ENCODE assay signal across 15 cellular contexts in genomic region chr22:42800731-42801536, GRCh38. TPM values are rescaled to one million over a fixed set of nuclear protein-coding genes. Genes with fewer than 3 reads are reported as not detected.
DNase-seq lines count a peak whose midpoint lies in the region; ATAC-seq and TF ChIP-seq lines count a peak whose summit lies in the region.
"Had no signal": no experiment of that assay in that cellular context is flagged by ENCODE, and none has a peak within 500 bp of the region (broad histone marks: within the 10 kb centered on the region; RNA-seq: fewer than 3 reads in every experiment).

No MANE protein-coding gene starts in this region.

- TF ChIP-seq CTCF in IMR-90 (conservative IDR thresholded peaks at IDR 0.05; ENCODE audit: low read depth, low read length) (no peak), brain (conservative IDR thresholded peaks at IDR 0.05) (no peak)

- no peak overlapping the region for H3K9ac ChIP-seq in IMR-90 (ENCODE audit: low read depth, low read length)

- H3K27me3 Mint-ChIP-seq in brain = no peaks in the 10 kb centered on the region
- H3K27me3 Mint-ChIP-seq in activated T-helper 17 cell treated with anti-CD3 and anti-CD28 coated beads, Interleukin-2, amount 50 U/mL, for 72 hours = no peaks in the 10 kb centered on the region

- no peak overlapping the region for H3K14ac ChIP-seq in IMR-90 (replicated peaks; ENCODE audit: low read depth, low read length)

- no peak overlapping the region for H2BK5ac ChIP-seq in IMR-90 (ENCODE audit: low read depth, low read length, poor library complexity, severe bottlenecking)

- H2BK20ac ChIP-seq in IMR-90 (ENCODE audit: low read depth, low read length) = no peak overlapping the region

- no peak for TF ChIP-seq POLR2A in IMR-90 (IDR thresholded peaks at IDR 0.05; ENCODE audit: low read depth, low read length)

- WGBS in IMR-90 (ENCODE audit: extremely low coverage in 2 of 2, insufficient read length in 1 of 2), 2 experiments = 88% methylated on average over 3 of the region's 8 CpGs; no CpG with 5 or more reads in 1 of the 2 experiments

- TF ChIP-seq RAD21 in IMR-90 (IDR thresholded peaks at IDR 0.05; ENCODE audit: low read length) = no peak

- in situ Hi-C loops in IMR-90 (cut with MboI; ENCODE audit: low sequenced_read_pairs) = no loop called here

- peaks cover 14% of the 10 kb centered on the region; the same call in 1 of the 2 replicates for H3K9me1 ChIP-seq in IMR-90 (ENCODE audit: insufficient read depth, low read length)

- no peak for ATAC-seq in IMR-90 (ENCODE audit: low read depth)
- no peak for ATAC-seq in activated T-helper 17 cell treated with anti-CD3 and anti-CD28 coated beads, Interleukin-2, amount 50 U/mL, for 72 hours (replicated peaks)
- ATAC-seq in HG03095 (IDR thresholded peaks at IDR 0.05; ENCODE audit: unreplicated experiment) = no peak
- ATAC-seq in GM19328 (IDR thresholded peaks at IDR 0.05; ENCODE audit: unreplicated experiment) = no peak
- ATAC-seq in HG03432 (IDR thresholded peaks at IDR 0.05; ENCODE audit: unreplicated experiment) = no peak
- ATAC-seq: left cardiac atrium had no signal

- H3K4me3 ChIP-seq in IMR-90 (ENCODE audit: insufficient read depth, low read depth, low read length) = no peak overlapping the region

- peaks cover 74% of the 10 kb centered on the region for H3K36me3 Mint-ChIP-seq in brain
- H3K36me3 Mint-ChIP-seq in activated T-helper 17 cell treated with anti-CD3 and anti-CD28 coated beads, Interleukin-2, amount 50 U/mL, for 72 hours (ENCODE audit: low read depth) = peaks cover 83% of the 10 kb centered on the region

- H3K4me1 ChIP-seq in IMR-90 (ENCODE audit: control insufficient read depth, insufficient read depth, low read length) = peaks cover 13% of the 10 kb centered on the region

- DNase-seq in IMR-90 (no peak), NCI-H2196 treated with DMSO at 0.1 percent for 48 hours (lab: John Stamatoyannopoulos, UW; ENCODE audit: unreplicated experiment) (peak; percentile 87), posterior vena cava (ENCODE audit: low spot score) (peak; percentile 70)
- DNase-seq: C1 segment of cervical spinal cord, GF-D8, left cardiac atrium, SIG-M5, substantia nigra had no signal

- no peaks in the 10 kb centered on the region for H3K9me3 ChIP-seq in IMR-90 (ENCODE audit: control insufficient read depth, insufficient read depth, low read length)

- H3K27me3 ChIP-seq in IMR-90 (ENCODE audit: control insufficient read depth, insufficient read depth, low read length) = no peaks in the 10 kb centered on the region

- peak overlapping the region; percentile 38 for H2AFZ ChIP-seq in IMR-90 (replicated peaks; ENCODE audit: low read length, poor library complexity)

- no peak overlapping the region for H2AK9ac ChIP-seq in IMR-90 (replicated peaks; ENCODE audit: low read depth, low read length, poor library complexity)

- H2AK5ac ChIP-seq in IMR-90 (ENCODE audit: low read depth, low read length) = no peak overlapping the region

- peak overlapping the region in 3 of 5 experiments; percentile 41 to 69 (median 62) for H3K27ac Mint-ChIP-seq in brain
- H3K27ac Mint-ChIP-seq in activated T-helper 17 cell treated with anti-CD3 and anti-CD28 coated beads, Interleukin-2, amount 50 U/mL, for 72 hours = no peak overlapping the region
- H3K27ac Mint-ChIP-seq: activated T-helper 2 cell treated with anti-CD3 and anti-CD28 coated beads, Interferon-gamma antibody, Interleukin-2, Interleukin-4, amounts not matched to agents 10 μg/mL and 5 μg/mL and 100 μg/mL, durations not matched to agents 14 hours and 24 hours and 36 hours had no signal

- peaks cover 66% of the 10 kb centered on the region for H3K36me3 ChIP-seq in IMR-90 (ENCODE audit: control insufficient read depth, insufficient read depth, low read length)

- H4K5ac ChIP-seq in IMR-90 (ENCODE audit: low read depth, low read length) = no peak overlapping the region

- no peak overlapping the region for H3K4me3 Mint-ChIP-seq in brain
- H3K4me3 Mint-ChIP-seq in activated T-helper 17 cell treated with anti-CD3 and anti-CD28 coated beads, Interleukin-2, amount 50 U/mL, for 72 hours = no peak overlapping the region
- H3K4me3 Mint-ChIP-seq: neural crest cell had no signal

- no peak overlapping the region for H2BK15ac ChIP-seq in IMR-90 (ENCODE audit: low read depth, low read length)

- H4K91ac ChIP-seq in IMR-90 (ENCODE audit: insufficient read depth, low read depth, low read length) = no peak overlapping the region

- no peak overlapping the region for H3K23ac ChIP-seq in IMR-90 (ENCODE audit: low read depth, low read length)

- H3K9me3 Mint-ChIP-seq in brain = no peaks in the 10 kb centered on the region
- H3K9me3 Mint-ChIP-seq in activated T-helper 17 cell treated with anti-CD3 and anti-CD28 coated beads, Interleukin-2, amount 50 U/mL, for 72 hours = no peaks in the 10 kb centered on the region
- H3K9me3 Mint-ChIP-seq: activated T-helper 2 cell treated with anti-CD3 and anti-CD28 coated beads, Interferon-gamma antibody, Interleukin-2, Interleukin-4, amounts not matched to agents 10 μg/mL and 5 μg/mL and 100 μg/mL, durations not matched to agents 14 hours and 24 hours and 36 hours; neural crest cell had no signal

- H3K18ac ChIP-seq in IMR-90 (ENCODE audit: low read depth, low read length) = no peak overlapping the region

- POLR2A ChIA-PET in IMR-90 (lab: Charles Lee; ENCODE audit: unreplicated experiment) = no interaction called here

- no TSS peak for BruUV-seq in IMR-90 (replicated peaks; lab: Mats Ljungman, UMichigan)

- CTCF ChIA-PET in IMR-90 (lab: Yijun Ruan, JAX) = interaction anchor here (0.5 kb wide), 1 partner anchor 95 kb away, joined by 6 read pairs; no protein-coding TSS in a partner anchor

- dilution Hi-C loops in IMR-90 (cut with HindIII; ENCODE audit: low sequenced_read_pairs, unreplicated experiment) = no loop called here

- H3K4me2 ChIP-seq in IMR-90 (ENCODE audit: low read depth, low read length) = no peak overlapping the region

- H3K4me1 Mint-ChIP-seq in brain = peaks cover 20% of the 10 kb centered on the region
- H3K4me1 Mint-ChIP-seq in activated T-helper 17 cell treated with anti-CD3 and anti-CD28 coated beads, Interleukin-2, amount 50 U/mL, for 72 hours = no peaks in the 10 kb centered on the region

- no peak overlapping the region for H3K4ac ChIP-seq in IMR-90 (ENCODE audit: low read depth, low read length)

- H3K56ac ChIP-seq in IMR-90 (ENCODE audit: extremely low read depth, insufficient read depth, low read length) = no peak overlapping the region

- peaks cover 4 to 61% of the 10 kb centered on the region in 2 experiments for H3K79me1 ChIP-seq in IMR-90 (ENCODE audit: low read depth in 1 of 2, low read length in 2 of 2)

- peaks cover 4% of the 10 kb centered on the region; the same call in 1 of the 2 replicates for H4K20me1 ChIP-seq in IMR-90 (ENCODE audit: insufficient read depth, low read length)

- no peak overlapping the region for H4K8ac ChIP-seq in IMR-90 (ENCODE audit: low read depth in 2 of 2, low read length in 2 of 2)

- no peak overlapping the region for H3K27ac ChIP-seq in IMR-90 (ENCODE audit: insufficient read depth, low read length)

- intact Hi-C loops in IMR-90 (cut with micrococcal nuclease) = no loop called here
- intact Hi-C loops in posterior vena cava (cut with DNase I) = no loop called here

- H2BK120ac ChIP-seq in IMR-90 (ENCODE audit: low read depth, low read length) = no peak overlapping the region

TF ChIP-seq in IMR-90, 13 proteins besides CTCF, POLR2A, EP300 and RAD21:
- TF ChIP-seq BHLHE40 (IDR thresholded peaks at IDR 0.05; ENCODE audit: low read depth, low read length) (no peak), CHD1 (IDR thresholded peaks at IDR 0.05; ENCODE audit: low read depth, low read length) (no peak), MAZ (IDR thresholded peaks at IDR 0.05; ENCODE audit: borderline replicate concordance, low read depth, low read length) (no peak), RCOR1 (IDR thresholded peaks at IDR 0.05; ENCODE audit: insufficient replicate concordance, low read length) (no peak), FOS (IDR thresholded peaks at IDR 0.05; ENCODE audit: low read depth, low read length) (no peak), CEBPB (IDR thresholded peaks at IDR 0.05; ENCODE audit: low read depth, low read length) (no peak), NFE2L2 (IDR thresholded peaks at IDR 0.05; ENCODE audit: low read depth, low read length) (no peak), MXI1 (IDR thresholded peaks at IDR 0.05; ENCODE audit: borderline replicate concordance, low read depth, low read length) (no peak), RFX5 (IDR thresholded peaks at IDR 0.05; ENCODE audit: low read depth, low read length) (no peak), SMC3 (IDR thresholded peaks at IDR 0.05; ENCODE audit: low read depth, low read length) (no peak), MAFK (IDR thresholded peaks at IDR 0.05; ENCODE audit: low read depth, low read length) (no peak)
- TF ChIP-seq, protein P1, sequence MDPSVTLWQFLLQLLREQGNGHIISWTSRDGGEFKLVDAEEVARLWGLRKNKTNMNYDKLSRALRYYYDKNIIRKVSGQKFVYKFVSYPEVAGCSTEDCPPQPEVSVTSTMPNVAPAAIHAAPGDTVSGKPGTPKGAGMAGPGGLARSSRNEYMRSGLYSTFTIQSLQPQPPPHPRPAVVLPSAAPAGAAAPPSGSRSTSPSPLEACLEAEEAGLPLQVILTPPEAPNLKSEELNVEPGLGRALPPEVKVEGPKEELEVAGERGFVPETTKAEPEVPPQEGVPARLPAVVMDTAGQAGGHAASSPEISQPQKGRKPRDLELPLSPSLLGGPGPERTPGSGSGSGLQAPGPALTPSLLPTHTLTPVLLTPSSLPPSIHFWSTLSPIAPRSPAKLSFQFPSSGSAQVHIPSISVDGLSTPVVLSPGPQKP (IDR thresholded peaks at IDR 0.05; ENCODE audit: borderline replicate concordance, low read depth, low read length) = no peak
- TF ChIP-seq, protein P2, sequence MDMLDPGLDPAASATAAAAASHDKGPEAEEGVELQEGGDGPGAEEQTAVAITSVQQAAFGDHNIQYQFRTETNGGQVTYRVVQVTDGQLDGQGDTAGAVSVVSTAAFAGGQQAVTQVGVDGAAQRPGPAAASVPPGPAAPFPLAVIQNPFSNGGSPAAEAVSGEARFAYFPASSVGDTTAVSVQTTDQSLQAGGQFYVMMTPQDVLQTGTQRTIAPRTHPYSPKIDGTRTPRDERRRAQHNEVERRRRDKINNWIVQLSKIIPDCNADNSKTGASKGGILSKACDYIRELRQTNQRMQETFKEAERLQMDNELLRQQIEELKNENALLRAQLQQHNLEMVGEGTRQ (IDR thresholded peaks at IDR 0.05; ENCODE audit: low read depth, low read length) = no peak
TF ChIP-seq in IMR-90: peak in this region for 0.

RNA-seq across cellular contexts. Expression of gene ARFGAP3, which starts 56.1 kb away (rescaled TPM):
- 70.1 and 88.0 TPM in 2 replicates for total RNA-seq in IMR-90 (2012; rRNA removed)
- 46.5 and 50.0 TPM in 2 replicates for polyA plus RNA-seq in IMR-90 (2012; rRNA removed)
- polyA plus RNA-seq in IMR-90 (2012; cell fraction: cytosol; rRNA removed) = 20.1 and 23.0 TPM in 2 replicates
- polyA plus RNA-seq in IMR-90 (2012; cell fraction: nucleus; rRNA removed; ENCODE audit: low replicate concordance) = 20.9 and 47.6 TPM in 2 replicates
- 35.7 TPM for polyA plus RNA-seq in brain (ENCODE audit: insufficient read depth, low read depth, low replicate concordance)
- total RNA-seq in posterior vena cava = 10 to 100 TPM; 36.9 to 53.0 TPM
- total RNA-seq in activated T-helper 17 cell treated with anti-CD3 and anti-CD28 coated beads, Interleukin-2, amount 50 U/mL, for 72 hours = 10 to 100 TPM; 32.0 to 32.8 TPM
